20 cellular contexts compared by ENCODE assay signal in genomic region chr18:56570971-56571370, GRCh38.
"Had no signal": no experiment of that assay in that cellular context is flagged by ENCODE, and none has a peak within 500 bp of the region (broad histone marks: within the 10 kb centered on the region; RNA-seq: fewer than 3 reads in every experiment).

No MANE protein-coding gene starts in this region.

- H3K36me3 Mint-ChIP-seq: activated naive CD8-positive, alpha-beta T cell treated with anti-CD3 and anti-CD28 coated beads, Interleukin-2, amount 10 ng/mL, durations not matched to agents 7 days and 5 days had no signal

- DNase-seq: activated CD4-positive, alpha-beta T cell treated with anti-CD3 and anti-CD28 coated beads for 4 hours; activated CD4-positive, alpha-beta T cell treated with anti-CD3 and anti-CD28 coated beads, Interleukin-2, amount 50 U/mL, for 4 hours; activated CD8-positive, alpha-beta memory T cell treated with anti-CD3 and anti-CD28 coated beads, Interleukin-2, amount 50 U/mL, for 48 hours; activated CD8-positive, alpha-beta T cell treated with anti-CD3 and anti-CD28 coated beads, Interleukin-2, amount 10 ng/mL, durations not matched to agents 7 days and 5 days; activated naive CD4-positive, alpha-beta T cell treated with anti-CD3 and anti-CD28 coated beads, Interleukin-2, amount 50 U/mL, for 16 hours; activated naive CD8-positive, alpha-beta T cell treated with anti-CD3 and anti-CD28 coated beads, Interleukin-2, amount 10 ng/mL, durations not matched to agents 7 days and 5 days; activated T-cell treated with anti-CD3 and anti-CD28 coated beads, Interleukin-2, amount 50 U/mL, for 1 hour; aorta; central memory CD4-positive, alpha-beta T cell; MM.1S; NCI-H1048; NCI-H146; NCI-H187 treated with DMSO at 0.1 percent for 48 hours; NCI-H2081 treated with DMSO at 0.1 percent for 48 hours; NCI-H446; NCI-H774; SIG-M5; T-helper 17 cell; T1000; WERI-Rb-1 had no signal

- H3K4me1 Mint-ChIP-seq: activated naive CD8-positive, alpha-beta T cell treated with anti-CD3 and anti-CD28 coated beads, Interleukin-2, amount 10 ng/mL, durations not matched to agents 7 days and 5 days; T-helper 17 cell had no signal

- H3K27ac ChIP-seq: WERI-Rb-1 had no signal

- H3K36me3 ChIP-seq: WERI-Rb-1 had no signal

- ATAC-seq: activated CD8-positive, alpha-beta T cell treated with anti-CD3 and anti-CD28 coated beads, Interleukin-2, amount 10 ng/mL, durations not matched to agents 7 days and 5 days; T-helper 17 cell had no signal

- H3K9me3 Mint-ChIP-seq: activated naive CD8-positive, alpha-beta T cell treated with anti-CD3 and anti-CD28 coated beads, Interleukin-2, amount 10 ng/mL, durations not matched to agents 7 days and 5 days had no signal

- H3K4me3 Mint-ChIP-seq: activated CD8-positive, alpha-beta T cell treated with anti-CD3 and anti-CD28 coated beads, Interleukin-2, amount 10 ng/mL, durations not matched to agents 7 days and 5 days; activated naive CD8-positive, alpha-beta T cell treated with anti-CD3 and anti-CD28 coated beads, Interleukin-2, amount 10 ng/mL, durations not matched to agents 7 days and 5 days; T-helper 17 cell had no signal

- H3K27ac Mint-ChIP-seq: activated CD8-positive, alpha-beta T cell treated with anti-CD3 and anti-CD28 coated beads, Interleukin-2, amount 10 ng/mL, durations not matched to agents 7 days and 5 days; activated naive CD8-positive, alpha-beta T cell treated with anti-CD3 and anti-CD28 coated beads, Interleukin-2, amount 10 ng/mL, durations not matched to agents 7 days and 5 days; T-helper 17 cell had no signal
